Comparison of ENCODE assay signal across 23 cellular contexts in the genomic region with DNA sequence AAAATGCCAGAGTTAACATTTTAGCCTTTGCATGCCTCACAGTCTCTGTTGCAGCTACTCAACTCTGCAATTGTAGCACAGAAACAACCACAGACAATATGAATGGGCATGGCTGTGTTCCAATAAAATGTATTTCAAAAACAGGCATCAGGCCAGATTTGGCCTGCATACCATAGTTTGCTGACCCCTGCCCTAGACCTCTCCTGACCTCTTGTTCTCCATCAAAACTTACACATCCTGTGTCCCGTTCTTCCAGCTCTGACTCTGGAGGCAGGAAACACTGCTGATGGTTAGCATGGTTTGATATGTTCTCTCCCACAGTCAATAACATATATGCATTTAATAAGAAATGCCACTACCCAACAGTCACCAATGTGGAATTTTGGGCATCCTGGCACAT.
"Had no signal": no experiment of that assay in that cellular context is flagged by ENCODE, and none has a peak within 500 bp of the region (broad histone marks: within the 10 kb centered on the region; RNA-seq: fewer than 3 reads in every experiment).

No MANE protein-coding gene starts in this region.

- H3K4me1 ChIP-seq: esophagus muscularis mucosa, foreskin keratinocyte, gastroesophageal sphincter, lower lobe of right lung had no signal

- FAIRE-seq: colon, endothelial cell of umbilical vein, frontal cortex, kidney had no signal

- H3K27ac Mint-ChIP-seq: immature natural killer cell had no signal

- H2AFZ ChIP-seq: hepatocyte had no signal

- ATAC-seq: gastroesophageal sphincter, heart left ventricle, left colon, left lobe of liver, lower lobe of right lung had no signal

- H3K4me3 Mint-ChIP-seq: immature natural killer cell had no signal

- H3K9me3 ChIP-seq: esophagus muscularis mucosa, gastroesophageal sphincter, heart left ventricle, left ventricle myocardium inferior, lower lobe of right lung had no signal

- H3K27ac ChIP-seq: coronary artery, dorsolateral prefrontal cortex, esophagus muscularis mucosa, foreskin keratinocyte, gastroesophageal sphincter, heart left ventricle, hepatocyte, left ventricle myocardium inferior, lower lobe of right lung had no signal

- H3K36me3 ChIP-seq: esophagus muscularis mucosa, gastroesophageal sphincter, heart left ventricle, left ventricle myocardium inferior, lower lobe of right lung had no signal

- H3K36me3 Mint-ChIP-seq: immature natural killer cell, mesothelial cell of epicardium had no signal

- H3K79me2 ChIP-seq: hepatocyte had no signal

- H3K4me1 Mint-ChIP-seq: immature natural killer cell had no signal

- H3K4me3 ChIP-seq: coronary artery, dorsolateral prefrontal cortex, esophagus muscularis mucosa, gastroesophageal sphincter, heart left ventricle, hepatocyte, left ventricle myocardium inferior, lower lobe of right lung had no signal

- DNase-seq: dermis blood vessel endothelial cell; dorsolateral prefrontal cortex; effector CD4-positive, alpha-beta T cell; effector memory CD4-positive, alpha-beta T cell; foreskin keratinocyte; heart left ventricle; hypothalamus; immature natural killer cell; kidney; kidney glomerular epithelial cell; left colon; left ventricle myocardium inferior; lower lobe of right lung; mesenchymal stem cell had no signal

- H3K27me3 ChIP-seq: esophagus muscularis mucosa, gastroesophageal sphincter, hepatocyte had no signal

- H3K4me2 ChIP-seq: hepatocyte had no signal
